ENCODE assay signal across 12 cellular contexts in the genomic region with DNA sequence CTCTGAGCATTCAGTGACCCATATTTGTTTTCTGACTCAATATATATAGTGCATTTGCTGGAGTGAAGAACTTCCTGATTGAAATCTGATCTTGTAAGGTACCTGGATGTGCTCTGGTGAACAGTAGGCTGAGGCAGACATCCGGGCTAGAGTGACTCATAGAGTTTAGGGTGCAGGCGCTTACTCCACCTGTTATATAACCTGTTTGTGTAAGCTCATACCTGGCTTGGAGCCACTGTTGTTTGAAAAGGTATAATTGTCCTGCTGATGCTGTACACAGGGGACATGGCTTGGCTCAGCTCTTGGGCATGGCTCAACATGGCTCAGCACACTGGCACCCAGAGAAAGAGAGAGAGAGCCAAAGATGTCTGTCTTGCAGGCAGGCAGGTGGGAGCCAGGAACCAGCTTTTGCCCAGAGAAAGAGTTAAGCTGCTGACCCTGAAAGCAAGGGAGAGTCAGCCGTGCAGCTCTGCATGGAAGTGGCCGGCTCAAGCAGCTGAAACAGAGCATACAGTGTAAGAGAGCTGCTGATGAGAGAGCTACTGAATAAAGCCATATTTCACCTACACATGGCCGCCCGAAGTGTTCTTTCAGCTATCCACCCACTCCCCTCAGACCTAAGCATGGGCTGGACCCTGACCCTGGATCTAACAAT. TPM values are rescaled to one million over a fixed set of nuclear protein-coding genes. Genes with fewer than 3 reads are reported as not detected.
DNase-seq lines count a peak whose midpoint lies in the region; ATAC-seq, FAIRE-seq and TF ChIP-seq lines count a peak whose summit lies in the region.
"Had no signal": no experiment of that assay in that cellular context is flagged by ENCODE, and none has a peak within 500 bp of the region (broad histone marks: within the 10 kb centered on the region; RNA-seq: fewer than 3 reads in every experiment).

No MANE protein-coding gene starts in this region.

- H3K4me1 ChIP-seq in endothelial cell of umbilical vein (ENCODE audit: control insufficient read depth, extremely low read depth, insufficient read depth, low read length) (no peaks in the 10 kb centered on the region), smooth muscle cell (ENCODE audit: low read depth) (no peaks in the 10 kb centered on the region)

- no peaks in the 10 kb centered on the region for H3K9me3 ChIP-seq in endothelial cell of umbilical vein (replicated peaks; ENCODE audit: control insufficient read depth, insufficient read depth, low read length)
- H3K9me3 ChIP-seq in smooth muscle cell (replicated peaks; ENCODE audit: low read depth): no peaks in the 10 kb centered on the region

- no peak for TF ChIP-seq POLR2A in endothelial cell of umbilical vein (IDR thresholded peaks at IDR 0.05; ENCODE audit: low read depth, low read length)

- no peaks in the 10 kb centered on the region for H3K79me2 ChIP-seq in endothelial cell of umbilical vein (ENCODE audit: control insufficient read depth, insufficient read depth, low read length)
- no peaks in the 10 kb centered on the region for H3K79me2 ChIP-seq in smooth muscle cell (ENCODE audit: low read depth)

- no peak for TF ChIP-seq CTCF in endothelial cell of umbilical vein (IDR thresholded peaks at IDR 0.05; ENCODE audit: extremely low read depth in 1 of 2, insufficient read depth in 1 of 2, low read depth in 1 of 2, low read length in 2 of 2)
- TF ChIP-seq CTCF in smooth muscle cell (IDR thresholded peaks at IDR 0.05; ENCODE audit: borderline replicate concordance, insufficient read depth, poor library complexity, severe bottlenecking): no peak

- BruUV-seq in endothelial cell of umbilical vein (replicated peaks; lab: Mats Ljungman, UMichigan): no TSS peak

- H3K27me3 ChIP-seq in endothelial cell of umbilical vein (ENCODE audit: control insufficient read depth in 2 of 2, insufficient read depth in 2 of 2, low read length in 2 of 2) (peaks cover 17 to 18% of the 10 kb centered on the region in 2 experiments), smooth muscle cell (ENCODE audit: low read depth) (no peaks in the 10 kb centered on the region)

- CTCF ChIA-PET in endothelial cell of umbilical vein (lab: Charles Lee): interaction anchor here (1.6 kb wide), 2 partner anchors 173 to 176 kb away, joined by 4 to 7 read pairs; no protein-coding TSS in a partner anchor

- H4K20me1 ChIP-seq in endothelial cell of umbilical vein (replicated peaks; ENCODE audit: control insufficient read depth, extremely low read depth, insufficient read depth, low read length): no peaks in the 10 kb centered on the region
- no peaks in the 10 kb centered on the region for H4K20me1 ChIP-seq in smooth muscle cell (ENCODE audit: low read depth)

- intact Hi-C loops in endothelial cell of umbilical vein (cut with micrococcal nuclease): no loop called here

- H3K9me1 ChIP-seq in endothelial cell of umbilical vein (replicated peaks; ENCODE audit: control insufficient read depth, extremely low read depth, insufficient read depth, low read length): no peaks in the 10 kb centered on the region

- H2AFZ ChIP-seq in endothelial cell of umbilical vein (ENCODE audit: low read depth, low read length) (no peak overlapping the region), smooth muscle cell (ENCODE audit: low read depth) (no peak overlapping the region)

- H3K27ac Mint-ChIP-seq in natural killer cell treated with Interleukin-12 subunit alpha and Interleukin-12 subunit beta and Interleukin-15 and Interleukin-18, amount 100 ng/mL, for 72 hours: no peak overlapping the region

- POLR2A ChIA-PET in endothelial cell of umbilical vein (lab: Charles Lee): no interaction called here

- H3K4me1 Mint-ChIP-seq in natural killer cell treated with Interleukin-12 subunit alpha and Interleukin-12 subunit beta and Interleukin-15 and Interleukin-18, amount 100 ng/mL, for 72 hours (ENCODE audit: low read depth in 2 of 2): no peaks in the 10 kb centered on the region
- H3K4me1 Mint-ChIP-seq: central memory CD8-positive, alpha-beta T cell had no signal

- H3K4me2 ChIP-seq in endothelial cell of umbilical vein (ENCODE audit: insufficient read depth, low read length) (no peak overlapping the region), smooth muscle cell (no peak overlapping the region)

- no peaks in the 10 kb centered on the region for H3K36me3 ChIP-seq in endothelial cell of umbilical vein (ENCODE audit: control insufficient read depth in 2 of 2, extremely low read depth in 1 of 2, insufficient read depth in 2 of 2, low read length in 2 of 2)
- no peaks in the 10 kb centered on the region for H3K36me3 ChIP-seq in smooth muscle cell (ENCODE audit: low read depth)

- no peak overlapping the region for H3K4me3 Mint-ChIP-seq in natural killer cell treated with Interleukin-12 subunit alpha and Interleukin-12 subunit beta and Interleukin-15 and Interleukin-18, amount 100 ng/mL, for 72 hours
- H3K4me3 Mint-ChIP-seq: central memory CD8-positive, alpha-beta T cell had no signal

- no peak overlapping the region for H3K27ac ChIP-seq in endothelial cell of umbilical vein (ENCODE audit: insufficient read depth, low read depth, low read length)
- peak overlapping the region; percentile 24 for H3K27ac ChIP-seq in smooth muscle cell (ENCODE audit: low read depth)

- DNase-seq in HT1080 (ENCODE audit: low read depth): peak; percentile 42
- peak; percentile 74 for DNase-seq in NCI-H345 treated with DMSO at 0.1 percent for 48 hours (lab: John Stamatoyannopoulos, UW; ENCODE audit: unreplicated experiment)
- DNase-seq in endothelial cell of umbilical vein (ENCODE audit: low read depth, low spot score): no peak
- DNase-seq in smooth muscle cell (lab: John Stamatoyannopoulos, UW; ENCODE audit: unreplicated experiment): no peak
- DNase-seq in natural killer cell treated with Interleukin-12 subunit alpha and Interleukin-12 subunit beta and Interleukin-15 and Interleukin-18, amount 100 ng/mL, for 72 hours (ENCODE audit: low spot score): no peak
- DNase-seq in NCI-H82 (lab: John Stamatoyannopoulos, UW): no peak
- DNase-seq: activated CD8-positive, alpha-beta memory T cell treated with anti-CD3 and anti-CD28 coated beads, Interleukin-2, amount 50 U/mL, for 4 hours; hippocampal formation; occipital lobe had no signal

- 84% methylated on average over 6 of the region's 6 CpGs for WGBS in smooth muscle cell (ENCODE audit: low lambda C conversion rate)

- no peak overlapping the region for H3K4me3 ChIP-seq in endothelial cell of umbilical vein (replicated peaks in 1 of 3; ENCODE audit: insufficient read depth in 1 of 3, low read depth in 1 of 3, low read length in 3 of 3)
- no peak overlapping the region for H3K4me3 ChIP-seq in smooth muscle cell

- ATAC-seq in GM21423 (IDR thresholded peaks at IDR 0.05; ENCODE audit: unreplicated experiment) (no peak), GM21367 (IDR thresholded peaks at IDR 0.05; ENCODE audit: unreplicated experiment) (no peak)
- no peak for ATAC-seq in natural killer cell treated with Interleukin-12 subunit alpha and Interleukin-12 subunit beta and Interleukin-15 and Interleukin-18, amount 100 ng/mL, for 72 hours

- no peaks in the 10 kb centered on the region for H3K36me3 Mint-ChIP-seq in natural killer cell treated with Interleukin-12 subunit alpha and Interleukin-12 subunit beta and Interleukin-15 and Interleukin-18, amount 100 ng/mL, for 72 hours

- FAIRE-seq in endothelial cell of umbilical vein (lab: Jason Lieb, UNC): no peak

- no peaks in the 10 kb centered on the region for H3K9me3 Mint-ChIP-seq in natural killer cell treated with Interleukin-12 subunit alpha and Interleukin-12 subunit beta and Interleukin-15 and Interleukin-18, amount 100 ng/mL, for 72 hours
- H3K9me3 Mint-ChIP-seq: central memory CD8-positive, alpha-beta T cell had no signal

- no peaks in the 10 kb centered on the region for H3F3A ChIP-seq in smooth muscle cell (ENCODE audit: low read depth)

- dilution Hi-C loops in endothelial cell of umbilical vein (cut with MboI; ENCODE audit: extremely low pct_ligation_motif_present, low sequenced_read_pairs): no loop called here

- H3K27me3 Mint-ChIP-seq in natural killer cell treated with Interleukin-12 subunit alpha and Interleukin-12 subunit beta and Interleukin-15 and Interleukin-18, amount 100 ng/mL, for 72 hours: peaks cover 32 to 44% of the 10 kb centered on the region in 2 donors

- H3K9ac ChIP-seq in endothelial cell of umbilical vein (replicated peaks; ENCODE audit: extremely low read depth, insufficient read depth, low read length): no peak overlapping the region
- no peak overlapping the region for H3K9ac ChIP-seq in smooth muscle cell (ENCODE audit: low read depth)

RNA-seq across cellular contexts. Expression of a gene that starts 43.2 kb away (rescaled TPM):
- total RNA-seq in HT1080 (2014; rRNA removed; shearing (Covaris generic)): not detected in 2 replicates
- polyA plus RNA-seq in HT1080 (2015; cell fraction: cytosol; rRNA removed): not detected in 2 replicates
- not detected in 2 replicates for polyA plus RNA-seq in HT1080 (2015; cell fraction: nucleus; rRNA removed)
- total RNA-seq in endothelial cell of umbilical vein (0.55 and 3.2 TPM in 2 replicates), smooth muscle cell (1.7 and 2.8 TPM in 2 replicates)
- polyA plus RNA-seq in endothelial cell of umbilical vein (5.9 and 6.2 TPM in 2 replicates), smooth muscle cell (0.18 and 2.0 TPM in 2 replicates)
- polyA plus RNA-seq in endothelial cell of umbilical vein (2011; cell fraction: cytosol; rRNA removed): 2.5 and 3.2 TPM in 2 replicates
- polyA plus RNA-seq in endothelial cell of umbilical vein (2011; cell fraction: nucleus; rRNA removed): 2.6 TPM in 2 replicates
- 0.23 and 0.33 TPM in 2 replicates for polyA plus RNA-seq in endothelial cell of umbilical vein (2012)
- polyA minus RNA-seq in endothelial cell of umbilical vein: 11.3 and 17.4 TPM in 2 replicates
- not detected for polyA minus RNA-seq in endothelial cell of umbilical vein (2011; cell fraction: cytosol; rRNA and poly(A)+ RNA removed)
- 1.6 and 1.7 TPM in 2 replicates for polyA minus RNA-seq in endothelial cell of umbilical vein (2011; cell fraction: nucleus; rRNA and poly(A)+ RNA removed)
- not detected for total RNA-seq in natural killer cell treated with Interleukin-12 subunit alpha and Interleukin-12 subunit beta and Interleukin-15 and Interleukin-18, amount 100 ng/mL, for 72 hours

RNA-seq across cellular contexts. Expression of a gene that starts 46.9 kb away (rescaled TPM):
- 14.1 and 20.3 TPM in 2 replicates for total RNA-seq in HT1080 (2014; rRNA removed; shearing (Covaris generic))
- 16.2 and 18.7 TPM in 2 replicates for polyA plus RNA-seq in HT1080 (2015; cell fraction: cytosol; rRNA removed)
- polyA plus RNA-seq in HT1080 (2015; cell fraction: nucleus; rRNA removed): 41.3 and 42.5 TPM in 2 replicates
- 9.4 and 11.1 TPM in 2 replicates for total RNA-seq in endothelial cell of umbilical vein
- 7.0 and 7.1 TPM in 2 replicates for polyA plus RNA-seq in endothelial cell of umbilical vein
- polyA plus RNA-seq in endothelial cell of umbilical vein (2011; cell fraction: cytosol; rRNA removed): 5.1 and 6.5 TPM in 2 replicates
- polyA plus RNA-seq in endothelial cell of umbilical vein (2011; cell fraction: nucleus; rRNA removed): 34.6 and 35.2 TPM in 2 replicates
- polyA plus RNA-seq in endothelial cell of umbilical vein (2012): 4.4 and 8.6 TPM in 2 replicates
- 5.8 and 9.4 TPM in 2 replicates for polyA minus RNA-seq in endothelial cell of umbilical vein
- 15.8 TPM for polyA minus RNA-seq in endothelial cell of umbilical vein (2011; cell fraction: cytosol; rRNA and poly(A)+ RNA removed)
- 7.8 and 10.3 TPM in 2 replicates for polyA minus RNA-seq in endothelial cell of umbilical vein (2011; cell fraction: nucleus; rRNA and poly(A)+ RNA removed)
- 6.4 and 7.6 TPM in 2 replicates for total RNA-seq in smooth muscle cell
- 11.8 and 12.5 TPM in 2 replicates for polyA plus RNA-seq in smooth muscle cell
- total RNA-seq in natural killer cell treated with Interleukin-12 subunit alpha and Interleukin-12 subunit beta and Interleukin-15 and Interleukin-18, amount 100 ng/mL, for 72 hours: 10 to 100 TPM in 1 of 2 donors, 1 to 10 TPM in 1; 4.7 to 13.2 TPM

Comparison
In these comparisons a context has a peak if more than half of its experiments do, and no peak if none do; other contexts are left out.
1. DNase-seq: peak in HT1080 (single experiment) and NCI-H345 treated with DMSO at 0.1 percent for 48 hours (single experiment); none in endothelial cell of umbilical vein (single experiment), smooth muscle cell (single experiment), natural killer cell treated with Interleukin-12 subunit alpha and Interleukin-12 subunit beta and Interleukin-15 and Interleukin-18, amount 100 ng/mL, for 72 hours (single experiment) and NCI-H82 (single experiment).